Comparison of ENCODE assay signal across 18 cellular contexts in the genomic region with DNA sequence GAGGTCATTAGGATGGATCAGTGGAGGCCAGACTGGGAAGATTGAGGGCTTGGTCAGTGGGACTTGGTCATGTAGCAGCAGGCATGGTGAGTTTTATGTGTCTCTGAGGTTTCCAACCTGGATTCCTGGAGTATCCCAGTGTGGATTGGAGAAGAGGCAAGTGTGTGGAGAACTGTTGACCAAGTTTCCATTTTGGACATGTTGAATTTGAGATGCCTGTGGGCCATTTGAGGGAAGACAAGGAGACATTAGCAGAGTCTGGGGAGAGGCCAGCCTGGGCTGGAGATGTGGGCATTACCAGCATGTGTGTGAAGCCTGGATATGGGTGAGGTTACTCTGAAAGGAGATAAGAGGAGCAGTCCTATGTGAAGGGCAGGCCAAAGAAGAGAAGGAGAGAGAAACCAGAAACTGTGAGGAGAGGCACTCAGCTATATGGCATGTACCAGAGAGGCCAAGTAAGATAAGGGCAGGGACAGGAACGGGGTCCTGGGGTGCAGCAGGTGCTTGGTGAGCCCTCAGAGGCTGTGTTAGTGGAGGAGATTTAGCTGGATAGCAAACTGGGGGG. TPM values are rescaled to one million over a fixed set of nuclear protein-coding genes. Genes with fewer than 3 reads are reported as not detected.
DNase-seq lines count a peak whose midpoint lies in the region; ATAC-seq, FAIRE-seq and TF ChIP-seq lines count a peak whose summit lies in the region.
"Had no signal": no experiment of that assay in that cellular context is flagged by ENCODE, and none has a peak within 500 bp of the region (broad histone marks: within the 10 kb centered on the region; RNA-seq: fewer than 3 reads in every experiment).

No MANE protein-coding gene starts in this region.

- in situ Hi-C loops in HepG2 (cut with HindIII; ENCODE audit: extremely low pct_ligation_motif_present, low pct_unique_long_range_greater_than_20kb), result loop anchor here (10.0 kb wide), 1 partner anchor 203 kb away; no protein-coding TSS in a partner anchor

- FAIRE-seq in HepG2 (lab: Jason Lieb, UNC), result no peak
- FAIRE-seq: H1, kidney, TTC549 had no signal

- H3K36me3 Mint-ChIP-seq in T-helper 17 cell (ENCODE audit: low read depth), result peaks cover 2% of the 10 kb centered on the region
- peaks cover 41% of the 10 kb centered on the region for H3K36me3 Mint-ChIP-seq in central memory CD8-positive, alpha-beta T cell (ENCODE audit: insufficient read depth)
- peaks cover 32 to 52% of the 10 kb centered on the region in 2 donors for H3K36me3 Mint-ChIP-seq in stimulated activated naive B cell treated with anti-CD40 and anti-IgM and Interleukin-4, amounts not matched to agents 10 μg/mL and 1 μg/mL and 100 μg/mL, for 72 hours

- H3K27me3 Mint-ChIP-seq in T-helper 17 cell, result no peaks in the 10 kb centered on the region
- H3K27me3 Mint-ChIP-seq in central memory CD8-positive, alpha-beta T cell, result no peaks in the 10 kb centered on the region
- no peaks in the 10 kb centered on the region for H3K27me3 Mint-ChIP-seq in stimulated activated naive B cell treated with anti-CD40 and anti-IgM and Interleukin-4, amounts not matched to agents 10 μg/mL and 1 μg/mL and 100 μg/mL, for 72 hours
- H3K27me3 Mint-ChIP-seq: dendritic cell treated with granulocyte-macrophage colony-stimulating factor and Interleukin-4, amounts not matched to agents 40 ng/mL and 50 ng/mL, for 4 days had no signal

- H3K9me3 ChIP-seq in HepG2 (ENCODE audit: low read length) (no peaks in the 10 kb centered on the region), right lobe of liver (no peaks in the 10 kb centered on the region), T-helper 17 cell (ENCODE audit: control insufficient read depth, low read length, poor library complexity, severe bottlenecking) (no peaks in the 10 kb centered on the region)
- H3K9me3 ChIP-seq: esophagus squamous epithelium, heart left ventricle had no signal

- H3K4me2 ChIP-seq in HepG2 (ENCODE audit: low read depth, low read length), result 0 out of 2 replicates have a peak overlapping the region, but pooled peaks have one; percentile 10

- ATAC-seq in HepG2 (no peak), right lobe of liver (no peak), T-helper 17 cell (no peak), HG02610 (IDR thresholded peaks at IDR 0.05; ENCODE audit: unreplicated experiment) (no peak), GM21447 (IDR thresholded peaks at IDR 0.05; ENCODE audit: unreplicated experiment) (no peak)
- no peak for ATAC-seq in central memory CD8-positive, alpha-beta T cell (replicated peaks; ENCODE audit: extremely low read depth, poor library complexity, severe bottlenecking)
- ATAC-seq in stimulated activated naive B cell treated with anti-CD40 and anti-IgM and Interleukin-4, amounts not matched to agents 10 μg/mL and 1 μg/mL and 100 μg/mL, for 72 hours (replicated peaks), result no peak
- ATAC-seq in activated CD4-positive, CD25-positive, alpha-beta regulatory T cell treated with anti-CD3 and anti-CD28 coated beads, Interleukin-2, amount 50 U/mL, for 24 hours, result no peak
- ATAC-seq: heart left ventricle had no signal

- H3K27ac ChIP-seq in HepG2 (ENCODE audit: extremely low read length, insufficient read depth, low read length) (no peak overlapping the region), right lobe of liver (no peak overlapping the region)
- H3K27ac ChIP-seq: esophagus squamous epithelium, heart left ventricle had no signal

- CTCF ChIA-PET in HepG2 (lab: Yijun Ruan, JAX; ENCODE audit: low intra/inter-chr PET ratio, low total read pairs), result no interaction called here

- H3K4me3 Mint-ChIP-seq in T-helper 17 cell, result peak overlapping the region; percentile 78
- H3K4me3 Mint-ChIP-seq in central memory CD8-positive, alpha-beta T cell, result peak overlapping the region; percentile 27
- peak overlapping the region; percentile 54 to 69 for H3K4me3 Mint-ChIP-seq in stimulated activated naive B cell treated with anti-CD40 and anti-IgM and Interleukin-4, amounts not matched to agents 10 μg/mL and 1 μg/mL and 100 μg/mL, for 72 hours
- H3K4me3 Mint-ChIP-seq: dendritic cell treated with granulocyte-macrophage colony-stimulating factor and Interleukin-4, amounts not matched to agents 40 ng/mL and 50 ng/mL, for 4 days had no signal

- TF ChIP-seq RAD21 in HepG2 (CRISPR knock-in tag; IDR thresholded peaks at IDR 0.05), result no peak

- H2AFZ ChIP-seq in HepG2 (ENCODE audit: low read length), result no peak overlapping the region

- POLR2A ChIA-PET in HepG2 (lab: Yijun Ruan, JAX), result no interaction called here

- H3K9me3 Mint-ChIP-seq in central memory CD8-positive, alpha-beta T cell, result no peaks in the 10 kb centered on the region
- peaks cover 0 to 5% of the 10 kb centered on the region in 2 donors for H3K9me3 Mint-ChIP-seq in stimulated activated naive B cell treated with anti-CD40 and anti-IgM and Interleukin-4, amounts not matched to agents 10 μg/mL and 1 μg/mL and 100 μg/mL, for 72 hours
- H3K9me3 Mint-ChIP-seq: dendritic cell treated with granulocyte-macrophage colony-stimulating factor and Interleukin-4, amounts not matched to agents 40 ng/mL and 50 ng/mL, for 4 days had no signal

- no TSS peak for BruUV-seq in HepG2 (replicated peaks; lab: Mats Ljungman, UMichigan)

- H3K4me1 Mint-ChIP-seq in T-helper 17 cell, result peaks cover 57% of the 10 kb centered on the region
- peaks cover 67% of the 10 kb centered on the region for H3K4me1 Mint-ChIP-seq in central memory CD8-positive, alpha-beta T cell
- H3K4me1 Mint-ChIP-seq in stimulated activated naive B cell treated with anti-CD40 and anti-IgM and Interleukin-4, amounts not matched to agents 10 μg/mL and 1 μg/mL and 100 μg/mL, for 72 hours, result peaks cover 51 to 70% of the 10 kb centered on the region in 2 donors

- no peak for DNase-seq in HepG2 (ENCODE audit: low spot score)
- no peak for DNase-seq in right lobe of liver
- DNase-seq in T-helper 17 cell, result no peak
- DNase-seq in central memory CD8-positive, alpha-beta T cell (ENCODE audit: low spot score in 2 of 2), result no peak
- DNase-seq in stimulated activated naive B cell treated with anti-CD40 and anti-IgM and Interleukin-4, amounts not matched to agents 10 μg/mL and 1 μg/mL and 100 μg/mL, for 72 hours, result no peak
- DNase-seq: AML-193, esophagus squamous epithelium, heart left ventricle, kidney, posterior cingulate gyrus, SIG-M5 had no signal

- peaks cover 33% of the 10 kb centered on the region for H4K20me1 ChIP-seq in HepG2 (ENCODE audit: insufficient read depth, low read length)

- TF ChIP-seq EP300 in HepG2 (IDR thresholded peaks at IDR 0.05; ENCODE audit: low read depth in 2 of 2, low read length in 2 of 2) (no peak), HepG2 (CRISPR knock-in tag; IDR thresholded peaks at IDR 0.05; ENCODE audit: borderline replicate concordance) (no peak)

- H3K4me3 ChIP-seq in HepG2 (replicated peaks in 1 of 3; ENCODE audit: insufficient read depth in 1 of 3, low read depth in 2 of 3, low read length in 3 of 3) (no peak overlapping the region), right lobe of liver (no peak overlapping the region)
- H3K4me3 ChIP-seq: esophagus squamous epithelium, heart left ventricle had no signal

- TF ChIP-seq POLR2A in HepG2 (IDR thresholded peaks at IDR 0.05; ENCODE audit: insufficient read depth in 1 of 2, low read depth in 2 of 2, low read length in 2 of 2) (no peak), right lobe of liver (IDR thresholded peaks at IDR 0.05) (no peak)

- 81% methylated on average over 1 of the region's 1 CpG for WGBS in HepG2 (ENCODE audit: low lambda C conversion rate)
- WGBS in right lobe of liver (ENCODE audit: insufficient coverage, low coverage, low lambda C conversion rate, missing lambda C conversion rate), result 100% methylated on average over 1 of the region's 1 CpG

- intact Hi-C loops in HepG2 (cut with micrococcal nuclease; ENCODE audit: unreplicated experiment), result no loop called here
- intact Hi-C loops in right lobe of liver (cut with DNase I), result no loop called here

- H3K27me3 ChIP-seq in HepG2 (ENCODE audit: control insufficient read depth in 1 of 2, insufficient read depth in 2 of 2, low read length in 2 of 2) (no peaks in the 10 kb centered on the region), right lobe of liver (no peaks in the 10 kb centered on the region)
- H3K27me3 ChIP-seq: esophagus squamous epithelium, heart left ventricle had no signal

- H3K79me2 ChIP-seq in HepG2 (ENCODE audit: insufficient read depth, low read length), result peaks cover 52% of the 10 kb centered on the region

- peaks cover 13 to 34% of the 10 kb centered on the region in 2 experiments for H3K36me3 ChIP-seq in HepG2 (replicated peaks in 1 of 2; ENCODE audit: control insufficient read depth in 1 of 2, insufficient read depth in 2 of 2, low read length in 2 of 2)
- peaks cover 6 to 31% (median 11%) of the 10 kb centered on the region in 4 donors for H3K36me3 ChIP-seq in right lobe of liver

- H3K4me1 ChIP-seq in HepG2 (ENCODE audit: insufficient read depth, low read length) (peaks cover 40% of the 10 kb centered on the region), right lobe of liver (peaks cover 0 to 29% (median 4%) of the 10 kb centered on the region in 4 donors)

- TF ChIP-seq CTCF in HepG2 (CRISPR knock-in tag; IDR thresholded peaks at IDR 0.05) (no peak), right lobe of liver (IDR thresholded peaks at IDR 0.05) (no peak)

- H3K27ac Mint-ChIP-seq in T-helper 17 cell, result peak overlapping the region; percentile 94
- peak overlapping the region; percentile 81 for H3K27ac Mint-ChIP-seq in central memory CD8-positive, alpha-beta T cell (ENCODE audit: low read depth)
- peak overlapping the region; percentile 89 for H3K27ac Mint-ChIP-seq in stimulated activated naive B cell treated with anti-CD40 and anti-IgM and Interleukin-4, amounts not matched to agents 10 μg/mL and 1 μg/mL and 100 μg/mL, for 72 hours
- H3K27ac Mint-ChIP-seq: dendritic cell treated with granulocyte-macrophage colony-stimulating factor and Interleukin-4, amounts not matched to agents 40 ng/mL and 50 ng/mL, for 4 days had no signal

- H3K9ac ChIP-seq in HepG2 (ENCODE audit: insufficient read depth, low read depth, low read length), result no peak overlapping the region

RNA-seq across cellular contexts. Expression of a gene that starts 4.3 kb away (rescaled TPM):
- total RNA-seq in HepG2 (2016; rRNA removed; fragmentation: Illumina TruSeq; extraction: Trizol) (32.5 and 33.7 TPM in 2 replicates), right lobe of liver (10 to 100 TPM; 20.9 to 36.7 (median 23.6) TPM), T-helper 17 cell (10 to 100 TPM; 39.9 to 55.4 TPM)
- total RNA-seq in HepG2 (2016; cell fraction: cytosol; rRNA removed; fragmentation: Illumina TruSeq; extraction: Trizol; ENCODE audit: low read depth), result 13.6 and 14.0 TPM in 2 replicates
- 30.5 and 33.1 TPM in 2 replicates for total RNA-seq in HepG2 (2016; cell fraction: insoluble cytoplasmic fraction; rRNA removed; fragmentation: Illumina TruSeq; extraction: Trizol)
- total RNA-seq in HepG2 (2016; cell fraction: membrane; rRNA removed; fragmentation: Illumina TruSeq; extraction: Trizol), result 28.9 and 29.7 TPM in 2 replicates
- total RNA-seq in HepG2 (2016; cell fraction: nucleus; rRNA removed; fragmentation: Illumina TruSeq; extraction: Trizol), result 21.9 and 22.5 TPM in 2 replicates
- polyA plus RNA-seq in HepG2 (2011; rRNA removed), result 32.3 and 35.4 TPM in 2 replicates
- polyA plus RNA-seq in HepG2 (2011; cell fraction: cytosol; rRNA removed), result 27.5 and 32.3 TPM in 2 replicates
- 22.7 and 25.3 TPM in 2 replicates for polyA plus RNA-seq in HepG2 (2011; cell fraction: nucleus; rRNA removed)
- polyA plus RNA-seq in HepG2 (2012), result 22.2 and 25.3 TPM in 2 replicates
- 10.3 and 12.0 TPM in 2 replicates for polyA plus RNA-seq in HepG2 (2016; cell fraction: cytosol; fragmentation: Illumina TruSeq; extraction: Trizol; ENCODE audit: low read depth)
- polyA plus RNA-seq in HepG2 (2016; cell fraction: insoluble cytoplasmic fraction; fragmentation: Illumina TruSeq; extraction: Trizol; ENCODE audit: low read depth), result 32.2 and 34.1 TPM in 2 replicates
- polyA plus RNA-seq in HepG2 (2016; cell fraction: membrane; fragmentation: Illumina TruSeq; extraction: Trizol; ENCODE audit: low read depth), result 21.0 and 23.3 TPM in 2 replicates
- 38.0 and 39.9 TPM in 2 replicates for polyA plus RNA-seq in HepG2 (2016; cell fraction: nucleus; fragmentation: Illumina TruSeq; extraction: Trizol; ENCODE audit: insufficient read depth, low read depth)
- polyA minus RNA-seq in HepG2 (2011; rRNA and poly(A)+ RNA removed; ENCODE audit: low replicate concordance), result 44.2 and 49.5 TPM in 2 replicates
- polyA minus RNA-seq in HepG2 (2011; cell fraction: cytosol; rRNA and poly(A)+ RNA removed), result 16.9 and 17.9 TPM in 2 replicates
- polyA minus RNA-seq in HepG2 (2011; cell fraction: nucleus; rRNA and poly(A)+ RNA removed), result 15.6 and 18.8 TPM in 2 replicates

RNA-seq across cellular contexts. Expression of a gene that starts 19.0 kb away (rescaled TPM):
- 1,683 and 1,960 TPM in 2 replicates for total RNA-seq in HepG2 (2016; rRNA removed; fragmentation: Illumina TruSeq; extraction: Trizol)
- 4,234 and 4,880 TPM in 2 replicates for total RNA-seq in HepG2 (2016; cell fraction: cytosol; rRNA removed; fragmentation: Illumina TruSeq; extraction: Trizol; ENCODE audit: low read depth)
- total RNA-seq in HepG2 (2016; cell fraction: insoluble cytoplasmic fraction; rRNA removed; fragmentation: Illumina TruSeq; extraction: Trizol), result 1,681 and 2,033 TPM in 2 replicates
- total RNA-seq in HepG2 (2016; cell fraction: membrane; rRNA removed; fragmentation: Illumina TruSeq; extraction: Trizol), result 4,469 and 4,736 TPM in 2 replicates
- total RNA-seq in HepG2 (2016; cell fraction: nucleus; rRNA removed; fragmentation: Illumina TruSeq; extraction: Trizol), result 671 and 721 TPM in 2 replicates
- 2,662 and 3,226 TPM in 2 replicates for polyA plus RNA-seq in HepG2 (2011; rRNA removed)
- 2,617 and 3,480 TPM in 2 replicates for polyA plus RNA-seq in HepG2 (2011; cell fraction: cytosol; rRNA removed)
- polyA plus RNA-seq in HepG2 (2011; cell fraction: nucleus; rRNA removed), result 707 and 717 TPM in 2 replicates
- polyA plus RNA-seq in HepG2 (2012), result 1,399 and 1,552 TPM in 2 replicates
- polyA plus RNA-seq in HepG2 (2016; cell fraction: cytosol; fragmentation: Illumina TruSeq; extraction: Trizol; ENCODE audit: low read depth), result 5,088 and 5,753 TPM in 2 replicates
- 1,997 and 2,058 TPM in 2 replicates for polyA plus RNA-seq in HepG2 (2016; cell fraction: insoluble cytoplasmic fraction; fragmentation: Illumina TruSeq; extraction: Trizol; ENCODE audit: low read depth)
- polyA plus RNA-seq in HepG2 (2016; cell fraction: membrane; fragmentation: Illumina TruSeq; extraction: Trizol; ENCODE audit: low read depth), result 4,231 and 4,512 TPM in 2 replicates
- polyA plus RNA-seq in HepG2 (2016; cell fraction: nucleus; fragmentation: Illumina TruSeq; extraction: Trizol; ENCODE audit: insufficient read depth, low read depth), result 1,039 and 1,069 TPM in 2 replicates
- 1,437 and 2,324 TPM in 2 replicates for polyA minus RNA-seq in HepG2 (2011; rRNA and poly(A)+ RNA removed; ENCODE audit: low replicate concordance)
- 460 and 463 TPM in 2 replicates for polyA minus RNA-seq in HepG2 (2011; cell fraction: cytosol; rRNA and poly(A)+ RNA removed)
- 336 and 408 TPM in 2 replicates for polyA minus RNA-seq in HepG2 (2011; cell fraction: nucleus; rRNA and poly(A)+ RNA removed)
- total RNA-seq in right lobe of liver, result 100 to 1,000 TPM; 209 to 448 (median 268) TPM
- 1,000 to 10,000 TPM; 1,939 to 2,030 TPM for total RNA-seq in T-helper 17 cell

RNA-seq across cellular contexts. Expression of a gene that starts 58.0 kb away (rescaled TPM):
- total RNA-seq in HepG2 (2016; rRNA removed; fragmentation: Illumina TruSeq; extraction: Trizol) (not detected in 2 replicates), right lobe of liver (not detected), T-helper 17 cell (1 to 10 TPM; 2.5 to 9.0 TPM)
- not detected in 2 replicates for total RNA-seq in HepG2 (2016; cell fraction: cytosol; rRNA removed; fragmentation: Illumina TruSeq; extraction: Trizol; ENCODE audit: low read depth)
- total RNA-seq in HepG2 (2016; cell fraction: insoluble cytoplasmic fraction; rRNA removed; fragmentation: Illumina TruSeq; extraction: Trizol), result not detected in 2 replicates
- not detected in 2 replicates for total RNA-seq in HepG2 (2016; cell fraction: membrane; rRNA removed; fragmentation: Illumina TruSeq; extraction: Trizol)
- not detected in 2 replicates for total RNA-seq in HepG2 (2016; cell fraction: nucleus; rRNA removed; fragmentation: Illumina TruSeq; extraction: Trizol)
- not detected in 2 replicates for polyA plus RNA-seq in HepG2 (2011; rRNA removed)
- not detected in 2 replicates for polyA plus RNA-seq in HepG2 (2011; cell fraction: cytosol; rRNA removed)
- polyA plus RNA-seq in HepG2 (2011; cell fraction: nucleus; rRNA removed), result not detected in 2 replicates
- polyA plus RNA-seq in HepG2 (2012), result not detected in 2 replicates
- not detected in 2 replicates for polyA plus RNA-seq in HepG2 (2016; cell fraction: cytosol; fragmentation: Illumina TruSeq; extraction: Trizol; ENCODE audit: low read depth)
- polyA plus RNA-seq in HepG2 (2016; cell fraction: insoluble cytoplasmic fraction; fragmentation: Illumina TruSeq; extraction: Trizol; ENCODE audit: low read depth), result not detected in 2 replicates
- not detected in 2 replicates for polyA plus RNA-seq in HepG2 (2016; cell fraction: membrane; fragmentation: Illumina TruSeq; extraction: Trizol; ENCODE audit: low read depth)
- polyA plus RNA-seq in HepG2 (2016; cell fraction: nucleus; fragmentation: Illumina TruSeq; extraction: Trizol; ENCODE audit: insufficient read depth, low read depth), result not detected in 2 replicates
- not detected in 2 replicates for polyA minus RNA-seq in HepG2 (2011; rRNA and poly(A)+ RNA removed; ENCODE audit: low replicate concordance)
- not detected in 2 replicates for polyA minus RNA-seq in HepG2 (2011; cell fraction: cytosol; rRNA and poly(A)+ RNA removed)
- not detected in 2 replicates for polyA minus RNA-seq in HepG2 (2011; cell fraction: nucleus; rRNA and poly(A)+ RNA removed)
- total RNA-seq: H1, mucosa of gallbladder had no signal
- polyA plus RNA-seq: heart left ventricle had no signal

Comparison
In these comparisons a context has a peak if more than half of its experiments do, and no peak if none do; other contexts are left out.
1. H3K4me3 Mint-ChIP-seq: peak in every context shown above with its lines; median percentile 78 in T-helper 17 cell; 62 in stimulated activated naive B cell treated with anti-CD40 and anti-IgM and Interleukin-4, amounts not matched to agents 10 μg/mL and 1 μg/mL and 100 μg/mL, for 72 hours; 27 in central memory CD8-positive, alpha-beta T cell.